Comparison of ENCODE assay signal across 8 cellular contexts in the genomic region with DNA sequence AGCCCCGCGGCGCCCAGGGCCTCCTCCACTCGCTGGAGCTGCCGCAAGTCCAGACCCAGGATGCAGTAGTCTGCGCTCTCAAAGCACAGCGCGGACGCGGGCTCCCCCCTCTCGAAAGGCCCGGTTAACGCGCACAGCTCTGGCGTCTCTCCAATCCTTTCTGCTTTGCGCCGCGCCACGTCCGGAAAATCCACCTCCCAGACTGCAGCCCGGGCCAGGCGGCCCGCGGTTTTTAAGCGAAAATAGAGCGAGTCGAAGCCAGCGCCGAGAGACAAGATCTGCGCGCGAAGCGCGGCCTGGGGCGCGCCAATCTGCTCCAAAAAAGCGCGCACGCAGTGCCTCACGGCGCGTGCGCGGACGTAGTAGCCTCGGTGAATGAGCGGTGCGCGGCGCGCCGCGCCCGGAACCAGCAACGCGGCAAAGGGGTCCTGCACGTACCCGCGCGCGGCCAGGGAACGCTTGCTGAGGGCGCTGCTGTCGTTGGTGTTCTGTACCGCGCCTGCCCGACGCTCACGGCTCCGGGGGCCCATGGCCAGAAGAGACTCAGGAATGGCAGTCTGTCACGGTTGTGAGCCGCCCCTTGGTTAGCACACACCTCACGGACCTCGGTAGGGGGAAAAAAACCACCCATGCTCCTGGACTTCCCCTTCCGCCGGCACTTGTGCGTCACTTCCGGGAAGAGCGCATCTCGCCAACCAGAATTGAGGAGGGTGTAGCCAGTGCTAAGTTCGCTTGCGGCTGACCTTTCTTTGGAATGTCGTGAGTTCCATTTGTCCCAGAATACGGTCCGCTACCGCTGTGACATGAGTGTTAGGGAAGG. TPM values are rescaled to one million over a fixed set of nuclear protein-coding genes. Genes with fewer than 3 reads are reported as not detected.
DNase-seq lines count a peak whose midpoint lies in the region; ATAC-seq and TF ChIP-seq lines count a peak whose summit lies in the region.

Gene LCMT2, minus strand, starts transcription at position 614 of the 820 bp plus-strand sequence. Its CDS starts 84 bp downstream, at position 530.

- H3K4me3 Mint-ChIP-seq in effector memory CD8-positive, alpha-beta T cell: peak within 1 kb of the TSS; percentile 93 to 94
- H3K4me3 Mint-ChIP-seq in memory B cell: peak within 1 kb of the TSS; percentile 95

- H3K4me1 Mint-ChIP-seq in effector memory CD8-positive, alpha-beta T cell (ENCODE audit: low read depth in 2 of 2): peaks cover 12 to 14% of the 10 kb centered on the region in 2 donors
- H3K4me1 Mint-ChIP-seq in memory B cell: peaks cover 18% of the 10 kb centered on the region

- peak; percentile 86 for DNase-seq in CMK (ENCODE audit: low read depth)
- peak; percentile 92 for DNase-seq in GM20000 (ENCODE audit: low spot score)
- DNase-seq in HT1080 (ENCODE audit: low read depth): peak; percentile 92
- peak; percentile 90 for DNase-seq in NOMO-1 treated with dmso at 0.1 percent for 144 hours (lab: John Stamatoyannopoulos, UW; ENCODE audit: unreplicated experiment)
- DNase-seq in activated CD8-positive, alpha-beta memory T cell treated with anti-CD3 and anti-CD28 coated beads for 48 hours (ENCODE audit: low read depth in 2 of 3, low spot score in 2 of 3): peak; percentile 61 to 72 (median 70)
- DNase-seq in effector memory CD8-positive, alpha-beta T cell: peak; percentile 87 to 90 (median 88)
- DNase-seq in memory B cell (ENCODE audit: low spot score in 2 of 2): peak; percentile 86 to 88
- peak; percentile 87 for DNase-seq in stimulated activated CD8-positive, alpha-beta memory T cell treated with anti-CD3 and anti-CD28 coated beads, Interleukin-12 subunit alpha, Interleukin-12 subunit beta, amount 100 ng/mL, for 1 hour (ENCODE audit: low read depth)

- no peaks in the 10 kb centered on the region for H3K27me3 Mint-ChIP-seq in effector memory CD8-positive, alpha-beta T cell
- no peaks in the 10 kb centered on the region for H3K27me3 Mint-ChIP-seq in memory B cell

- TF ChIP-seq CTCF in GM20000 (IDR thresholded peaks at IDR 0.05; ENCODE audit: extremely low read depth, missing control alignments): no peak

- peak within 1 kb of the TSS; percentile 98 to 99 for H3K27ac Mint-ChIP-seq in effector memory CD8-positive, alpha-beta T cell
- peak within 1 kb of the TSS; percentile 99 for H3K27ac Mint-ChIP-seq in memory B cell

- ATAC-seq in effector memory CD8-positive, alpha-beta T cell (replicated peaks): peak; percentile 90
- ATAC-seq in memory B cell (ENCODE audit: low read depth): peak; percentile 86

- peaks cover 26% of the 10 kb centered on the region for H3K36me3 Mint-ChIP-seq in effector memory CD8-positive, alpha-beta T cell (ENCODE audit: insufficient read depth)
- H3K36me3 Mint-ChIP-seq in memory B cell: peaks cover 10% of the 10 kb centered on the region

- H3K9me3 Mint-ChIP-seq in effector memory CD8-positive, alpha-beta T cell: peaks cover 0 to 10% of the 10 kb centered on the region in 2 donors
- H3K9me3 Mint-ChIP-seq in memory B cell: no peaks in the 10 kb centered on the region

RNA-seq across cellular contexts. Expression of gene LCMT2, which starts in this region (rescaled TPM):
- total RNA-seq in HT1080 (2014; rRNA removed; shearing (Covaris generic)): 10.5 and 11.6 TPM in 2 replicates
- polyA plus RNA-seq in HT1080 (2015; cell fraction: cytosol; rRNA removed): 10.1 and 11.5 TPM in 2 replicates
- 12.4 and 17.0 TPM in 2 replicates for polyA plus RNA-seq in HT1080 (2015; cell fraction: nucleus; rRNA removed)

Comparison
In these comparisons a context has a peak if more than half of its experiments do, and no peak if none do; other contexts are left out.
1. Peak in every context shown above with its lines: DNase-seq and ATAC-seq.